ENCODE assay signal across 21 cellular contexts in the genomic region with DNA sequence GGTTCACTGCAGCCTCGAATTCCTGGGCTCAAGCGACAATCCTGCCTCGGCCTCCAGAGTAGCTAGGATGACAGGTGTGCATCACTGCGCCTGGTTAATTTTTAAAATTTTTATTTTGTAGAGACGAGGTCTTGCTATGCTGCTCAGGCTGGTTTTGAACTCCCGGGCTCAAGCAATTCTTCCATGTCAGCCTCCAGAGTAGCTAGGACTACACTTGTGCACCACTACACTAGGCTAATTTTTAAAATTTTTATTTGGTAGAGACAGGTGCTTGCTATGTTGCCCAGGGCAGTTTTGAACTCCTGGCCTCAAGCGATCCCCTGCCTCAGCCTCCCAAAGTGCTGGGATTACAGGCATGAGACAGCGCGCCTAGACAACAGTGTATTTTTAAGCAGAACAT.
DNase-seq lines count a peak whose midpoint lies in the region; ATAC-seq and TF ChIP-seq lines count a peak whose summit lies in the region.
"Had no signal": no experiment of that assay in that cellular context is flagged by ENCODE, and none has a peak within 500 bp of the region (broad histone marks: within the 10 kb centered on the region; RNA-seq: fewer than 3 reads in every experiment).

No MANE protein-coding gene starts in this region.

- H3K36me3 Mint-ChIP-seq in WTC11: peaks cover 12% of the 10 kb centered on the region; the same call in 1 of the 2 replicates

- POLR2A ChIA-PET in WTC11 (lab: Charles Lee): no interaction called here

- no peak overlapping the region for H3K4ac ChIP-seq in trophoblast cell (ENCODE audit: low read depth, low read length)

- H3K27me3 Mint-ChIP-seq in WTC11 (ENCODE audit: low read depth): no peaks in the 10 kb centered on the region
- H3K27me3 Mint-ChIP-seq: B cell; CD4-positive, CD25-positive, alpha-beta regulatory T cell had no signal

- no peaks in the 10 kb centered on the region for H3K79me2 ChIP-seq in trophoblast cell (ENCODE audit: control insufficient read depth, insufficient read depth, low read length, poor library complexity)

- H4K8ac ChIP-seq in trophoblast cell (ENCODE audit: low read depth, low read length): no peak overlapping the region

- H3K4me3 ChIP-seq in cardiac muscle cell (no peak overlapping the region), trophoblast cell (ENCODE audit: low read depth, low read length) (no peak overlapping the region), gastrocnemius medialis (no peak overlapping the region)
- H3K4me3 ChIP-seq: BLaER1, GM12878, GM23338 had no signal

- no peak overlapping the region for H3K14ac ChIP-seq in trophoblast cell (ENCODE audit: low read length)

- CTCF ChIA-PET in WTC11 (lab: Charles Lee): interaction anchor here (1.0 to 3.7 kb wide), 6 partner anchors 16 to 240 kb away, joined by 3 to 20 read pairs (median 5); no protein-coding TSS in a partner anchor

- TF ChIP-seq POLR2A in gastrocnemius medialis (IDR thresholded peaks at IDR 0.05): no peak

- no peak overlapping the region for H3K9ac ChIP-seq in trophoblast cell (ENCODE audit: low read length)
- H3K9ac ChIP-seq: BLaER1 had no signal

- no peak overlapping the region for H2BK5ac ChIP-seq in trophoblast cell (ENCODE audit: low read depth, low read length, poor library complexity)

- H3K4me2 ChIP-seq in trophoblast cell (ENCODE audit: low read length): no peak overlapping the region
- H3K4me2 ChIP-seq: BLaER1, GM23338 had no signal

- no peak for DNase-seq in cardiac muscle cell (ENCODE audit: low read depth in 1 of 2, low spot score in 1 of 2)
- no peak for DNase-seq in Right ventricle myocardium inferior (ENCODE audit: missing footprints)
- DNase-seq in WTC11 (ENCODE audit: low spot score): no peak
- DNase-seq in trophoblast cell: peak; percentile 61 to 84
- DNase-seq in gastrocnemius medialis: no peak
- DNase-seq: Caco-2; CD4-positive, CD25-positive, alpha-beta regulatory T cell; CD8-positive, alpha-beta T cell; DMS153; EL; GDM1; H9 had no signal

- no CpG with 5 or more reads among the region's 9 CpGs for WGBS in trophoblast cell (ENCODE audit: extremely low coverage, insufficient coverage, insufficient read length)

- no peak overlapping the region for H2AFZ ChIP-seq in trophoblast cell (ENCODE audit: insufficient read depth, low read length, poor library complexity)
- H2AFZ ChIP-seq: GM23338 had no signal

- H3K4me3 Mint-ChIP-seq in WTC11: no peak overlapping the region
- H3K4me3 Mint-ChIP-seq: B cell; CD4-positive, CD25-positive, alpha-beta regulatory T cell; CD8-positive, alpha-beta T cell; GM23338; H9 had no signal

- H2BK120ac ChIP-seq in trophoblast cell (ENCODE audit: insufficient read depth, low read length, poor library complexity): no peak overlapping the region

- no peak overlapping the region for H4K12ac ChIP-seq in trophoblast cell (ENCODE audit: low read depth, low read length)

- intact Hi-C loops in Right ventricle myocardium inferior (cut with DNase I): no loop called here
- intact Hi-C loops in gastrocnemius medialis (cut with DNase I; ENCODE audit: low total_unique reads): no loop called here

- H2BK12ac ChIP-seq in trophoblast cell (ENCODE audit: low read length): no peak overlapping the region

- H4K91ac ChIP-seq in trophoblast cell (ENCODE audit: low read depth, low read length): no peak overlapping the region

- no peak for ATAC-seq in Right ventricle myocardium inferior
- no peak for ATAC-seq in WTC11
- no peak for ATAC-seq in gastrocnemius medialis
- no peak for ATAC-seq in HG02571 (IDR thresholded peaks at IDR 0.05; ENCODE audit: unreplicated experiment)
- no peak for ATAC-seq in HG02852 (IDR thresholded peaks at IDR 0.05; ENCODE audit: unreplicated experiment)
- ATAC-seq: CD8-positive, alpha-beta T cell; GM12878; GM23338; HCT116 had no signal

- H3K36me3 ChIP-seq in cardiac muscle cell: peaks cover 48% of the 10 kb centered on the region
- H3K36me3 ChIP-seq in trophoblast cell (ENCODE audit: control insufficient read depth in 1 of 2, insufficient read depth in 2 of 2, low read length in 2 of 2): peaks cover 8 to 12% of the 10 kb centered on the region in 2 experiments
- H3K36me3 ChIP-seq in gastrocnemius medialis: peaks cover 3 to 59% of the 10 kb centered on the region in 2 donors

- H3K23ac ChIP-seq in trophoblast cell (ENCODE audit: low read length): no peak overlapping the region

- H3K27ac Mint-ChIP-seq in WTC11: no peak overlapping the region
- H3K27ac Mint-ChIP-seq: B cell; CD4-positive, CD25-positive, alpha-beta regulatory T cell; CD8-positive, alpha-beta T cell; GM23338; H9 had no signal

- peak overlapping the region; percentile 4 for H3K27ac ChIP-seq in cardiac muscle cell
- no peak overlapping the region for H3K27ac ChIP-seq in trophoblast cell (ENCODE audit: low read depth, low read length)
- H3K27ac ChIP-seq in gastrocnemius medialis: peak overlapping the region; percentile 82 to 90 (median 87)
- H3K27ac ChIP-seq: 22Rv1, BLaER1, C4-2B had no signal

- TF ChIP-seq CTCF in cardiac muscle cell (IDR thresholded peaks at IDR 0.05; ENCODE audit: low read depth, low read length) (no peak), WTC11 (IDR thresholded peaks at IDR 0.05) (no peak), gastrocnemius medialis (IDR thresholded peaks at IDR 0.05 in 4 of 5, conservative IDR thresholded peaks at IDR 0.05 in 1 of 5) (no peak)

- in situ Hi-C loops in gastrocnemius medialis (cut with MboI; ENCODE audit: low sequenced_read_pairs in 4 of 4): loop anchor here in 1 of 4 donors (25.0 kb wide), 1 partner anchor 1148 kb away; no protein-coding TSS in a partner anchor

- H3K4me1 ChIP-seq in cardiac muscle cell (ENCODE audit: low read depth): peaks cover 8% of the 10 kb centered on the region
- H3K4me1 ChIP-seq in trophoblast cell (ENCODE audit: control insufficient read depth in 1 of 2, insufficient read depth in 2 of 2, low read length in 2 of 2): peaks cover 2 to 5% of the 10 kb centered on the region in 2 experiments
- peaks cover 66 to 72% of the 10 kb centered on the region in 2 donors for H3K4me1 ChIP-seq in gastrocnemius medialis

- H3K27me3 ChIP-seq in cardiac muscle cell: no peaks in the 10 kb centered on the region
- no peaks in the 10 kb centered on the region for H3K27me3 ChIP-seq in trophoblast cell (ENCODE audit: insufficient read depth, low read length)
- H3K27me3 ChIP-seq in gastrocnemius medialis: no peaks in the 10 kb centered on the region
- H3K27me3 ChIP-seq: BLaER1 had no signal

- no peaks in the 10 kb centered on the region for H3K79me1 ChIP-seq in trophoblast cell (ENCODE audit: low read length)

- no peak overlapping the region for H2AK5ac ChIP-seq in trophoblast cell (ENCODE audit: low read length)

- H3K9me3 ChIP-seq in cardiac muscle cell (ENCODE audit: low read depth) (no peaks in the 10 kb centered on the region), trophoblast cell (ENCODE audit: insufficient read depth, low read depth, low read length) (no peaks in the 10 kb centered on the region), gastrocnemius medialis (no peaks in the 10 kb centered on the region)
- H3K9me3 ChIP-seq: BLaER1, Caco-2 had no signal

- H3K9me3 Mint-ChIP-seq in WTC11: no peaks in the 10 kb centered on the region
- H3K9me3 Mint-ChIP-seq: CD4-positive, CD25-positive, alpha-beta regulatory T cell; CD8-positive, alpha-beta T cell; GM23338; H9 had no signal

- peaks cover 14% of the 10 kb centered on the region for H3K4me1 Mint-ChIP-seq in WTC11
- H3K4me1 Mint-ChIP-seq: B cell; CD4-positive, CD25-positive, alpha-beta regulatory T cell had no signal

- H3K18ac ChIP-seq in trophoblast cell (ENCODE audit: low read length): no peak overlapping the region

TF ChIP-seq in WTC11, 78 proteins besides CTCF, POLR2A, EP300 and RAD21:
- no peak for TF ChIP-seq FOXP4 (CRISPR knock-in tag; IDR thresholded peaks at IDR 0.05)
- TF ChIP-seq, protein P1, sequence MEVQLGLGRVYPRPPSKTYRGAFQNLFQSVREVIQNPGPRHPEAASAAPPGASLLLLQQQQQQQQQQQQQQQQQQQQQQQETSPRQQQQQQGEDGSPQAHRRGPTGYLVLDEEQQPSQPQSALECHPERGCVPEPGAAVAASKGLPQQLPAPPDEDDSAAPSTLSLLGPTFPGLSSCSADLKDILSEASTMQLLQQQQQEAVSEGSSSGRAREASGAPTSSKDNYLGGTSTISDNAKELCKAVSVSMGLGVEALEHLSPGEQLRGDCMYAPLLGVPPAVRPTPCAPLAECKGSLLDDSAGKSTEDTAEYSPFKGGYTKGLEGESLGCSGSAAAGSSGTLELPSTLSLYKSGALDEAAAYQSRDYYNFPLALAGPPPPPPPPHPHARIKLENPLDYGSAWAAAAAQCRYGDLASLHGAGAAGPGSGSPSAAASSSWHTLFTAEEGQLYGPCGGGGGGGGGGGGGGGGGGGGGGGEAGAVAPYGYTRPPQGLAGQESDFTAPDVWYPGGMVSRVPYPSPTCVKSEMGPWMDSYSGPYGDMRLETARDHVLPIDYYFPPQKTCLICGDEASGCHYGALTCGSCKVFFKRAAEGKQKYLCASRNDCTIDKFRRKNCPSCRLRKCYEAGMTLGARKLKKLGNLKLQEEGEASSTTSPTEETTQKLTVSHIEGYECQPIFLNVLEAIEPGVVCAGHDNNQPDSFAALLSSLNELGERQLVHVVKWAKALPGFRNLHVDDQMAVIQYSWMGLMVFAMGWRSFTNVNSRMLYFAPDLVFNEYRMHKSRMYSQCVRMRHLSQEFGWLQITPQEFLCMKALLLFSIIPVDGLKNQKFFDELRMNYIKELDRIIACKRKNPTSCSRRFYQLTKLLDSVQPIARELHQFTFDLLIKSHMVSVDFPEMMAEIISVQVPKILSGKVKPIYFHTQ (CRISPR knock-in tag; IDR thresholded peaks at IDR 0.05): no peak
- TF ChIP-seq HMGA2 (CRISPR knock-in tag; IDR thresholded peaks at IDR 0.05): 0 out of 2 replicates have a peak, but pooled peaks have one; percentile 0
TF ChIP-seq in WTC11: peak in this region for 1.

Comparison
In these comparisons a context has a peak if more than half of its experiments do, and no peak if none do; other contexts are left out.
1. DNase-seq: peak in trophoblast cell (2 of 2); none in cardiac muscle cell (0 of 2), Right ventricle myocardium inferior (single experiment), WTC11 (single experiment) and gastrocnemius medialis (0 of 2).